In genomic region chr1:178621822-178622221, GRCh38 we compare ENCODE assay signal across 2 cellular contexts.
A peak's percentile ranks its signal among the peaks of the same experiment; 100 is the strongest.
TF ChIP-seq lines count a peak whose summit lies in the region.

No MANE protein-coding gene starts in this region.

TF ChIP-seq in IMR-90, 13 proteins besides CTCF, POLR2A, EP300 and RAD21:
- TF ChIP-seq MAFK (IDR thresholded peaks at IDR 0.05; ENCODE audit: low read depth, low read length) (no peak), RFX5 (IDR thresholded peaks at IDR 0.05; ENCODE audit: low read depth, low read length) (no peak)

TF ChIP-seq in HepG2, 621 proteins besides CTCF, POLR2A, EP300 and RAD21:
- TF ChIP-seq ELF3 (CRISPR knock-in tag; IDR thresholded peaks at IDR 0.05): no peak
- no peak for TF ChIP-seq ZNF589 (CRISPR knock-in tag; conservative IDR thresholded peaks at IDR 0.05)
- 0 out of 2 replicates have a peak, but pooled peaks have one; percentile 65 for TF ChIP-seq ZKSCAN5 (CRISPR knock-in tag; IDR thresholded peaks at IDR 0.05)
- no peak for TF ChIP-seq ZNF382 (CRISPR knock-in tag; IDR thresholded peaks at IDR 0.05; ENCODE audit: borderline replicate concordance)
- no peak for TF ChIP-seq THAP7 (CRISPR knock-in tag; IDR thresholded peaks at IDR 0.05)
- TF ChIP-seq ADNP (CRISPR knock-in tag; IDR thresholded peaks at IDR 0.05): no peak
- no peak for TF ChIP-seq TEF (CRISPR knock-in tag; IDR thresholded peaks at IDR 0.05)
- TF ChIP-seq IRF1 (CRISPR knock-in tag; IDR thresholded peaks at IDR 0.05; ENCODE audit: low read depth): no peak
- no peak for TF ChIP-seq GZF1 (CRISPR knock-in tag; IDR thresholded peaks at IDR 0.05)
- no peak for TF ChIP-seq SYNCRIP (IDR thresholded peaks at IDR 0.05; ENCODE audit: insufficient read depth, low read depth, low read length)
- no peak for TF ChIP-seq ISX (CRISPR knock-in tag; conservative IDR thresholded peaks at IDR 0.05)
- no peak for TF ChIP-seq IRX3 (CRISPR knock-in tag; IDR thresholded peaks at IDR 0.05; ENCODE audit: borderline replicate concordance, low read depth)
- TF ChIP-seq ZNF891 (CRISPR knock-in tag; IDR thresholded peaks at IDR 0.05): no peak
- no peak for TF ChIP-seq ZNF816 (CRISPR knock-in tag; IDR thresholded peaks at IDR 0.05; ENCODE audit: borderline replicate concordance)
- no peak for TF ChIP-seq PTBP1 (IDR thresholded peaks at IDR 0.05; ENCODE audit: low read depth, low read length, poor library complexity, severe bottlenecking)
- TF ChIP-seq NFRKB (IDR thresholded peaks at IDR 0.05): no peak
- no peak for TF ChIP-seq ZNF740 (CRISPR knock-in tag; IDR thresholded peaks at IDR 0.05)
- TF ChIP-seq NFKBIZ (CRISPR knock-in tag; IDR thresholded peaks at IDR 0.05): no peak
- no peak for TF ChIP-seq ZNF724P (CRISPR knock-in tag; IDR thresholded peaks at IDR 0.05; ENCODE audit: borderline replicate concordance)
- TF ChIP-seq TOPORS (CRISPR knock-in tag; IDR thresholded peaks at IDR 0.05): no peak
- TF ChIP-seq PAF1 (CRISPR knock-in tag; IDR thresholded peaks at IDR 0.05): no peak
- TF ChIP-seq CEBPB (IDR thresholded peaks at IDR 0.05; ENCODE audit: borderline replicate concordance, low read depth, low read length): peak; percentile 77; the same call in 1 of the 2 replicates
- TF ChIP-seq CEBPG (CRISPR knock-in tag; IDR thresholded peaks at IDR 0.05): peak; percentile 34; the same call in 1 of the 2 replicates
- no peak for TF ChIP-seq MYNN (CRISPR knock-in tag; IDR thresholded peaks at IDR 0.05; ENCODE audit: low read depth)
- TF ChIP-seq GLMP (CRISPR knock-in tag; IDR thresholded peaks at IDR 0.05; ENCODE audit: borderline replicate concordance): no peak
